ENCODE assay signal across 33 cellular contexts in the genomic region with DNA sequence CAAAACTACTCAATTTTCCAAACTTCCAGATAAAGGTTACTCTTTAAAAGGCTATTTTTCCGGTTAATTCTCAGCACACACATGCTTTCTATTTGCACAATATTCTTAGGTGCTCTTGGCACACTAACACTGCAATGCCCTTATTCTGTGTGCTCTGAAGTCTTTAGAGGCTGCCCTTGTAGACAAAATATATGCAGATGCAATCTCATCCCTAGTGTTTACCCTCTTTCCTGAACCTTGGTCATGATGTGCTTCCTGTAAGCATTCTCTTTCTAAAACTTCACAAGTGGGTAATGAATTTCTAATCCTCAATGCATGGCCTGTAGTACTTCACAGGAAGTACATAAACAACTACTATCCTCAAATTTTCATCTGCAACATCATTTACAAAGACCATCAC. TPM values are rescaled to one million over a fixed set of nuclear protein-coding genes. Genes with fewer than 3 reads are reported as not detected.
"Had no signal": no experiment of that assay in that cellular context is flagged by ENCODE, and none has a peak within 500 bp of the region (broad histone marks: within the 10 kb centered on the region; RNA-seq: fewer than 3 reads in every experiment).

No MANE protein-coding gene starts in this region.

- H3K4me1 ChIP-seq: psoas muscle, spleen, testis, tibial artery, transverse colon, upper lobe of left lung had no signal

- H3K36me3 Mint-ChIP-seq: stimulated activated memory B cell treated with anti-CD40 and anti-IgM and Interleukin-4, amounts not matched to agents 10 μg/mL and 1 μg/mL and 100 μg/mL, for 72 hours had no signal

- H3K9me3 ChIP-seq: neutrophil, pancreas, psoas muscle, testis, vagina had no signal

- H3K27ac ChIP-seq: neutrophil, pancreas, psoas muscle, skin epidermis, spleen, suprapubic skin, testis, tibial artery, transverse colon, upper lobe of left lung, vagina had no signal

- H3K27ac Mint-ChIP-seq: naive thymus-derived CD8-positive, alpha-beta T cell; natural killer cell treated with Interleukin-12 subunit alpha and Interleukin-12 subunit beta and Interleukin-15 and Interleukin-18, amount 100 ng/mL, for 72 hours; nephron progenitor cell; progenitor cell of endocrine pancreas; stimulated activated memory B cell treated with anti-CD40 and anti-IgM and Interleukin-4, amounts not matched to agents 10 μg/mL and 1 μg/mL and 100 μg/mL, for 72 hours had no signal

- H3K27me3 Mint-ChIP-seq: progenitor cell of endocrine pancreas; stimulated activated naive CD8-positive, alpha-beta T cell treated with anti-CD3 and anti-CD28 coated beads, Interleukin-15, amount 100 ng/mL, for 72 hours had no signal

- H3K4me3 ChIP-seq: pancreas, psoas muscle, skin epidermis, smooth muscle cell, spleen, suprapubic skin, testis, tibial artery, transverse colon, upper lobe of left lung, vagina had no signal

- H3K27me3 ChIP-seq: pancreas, suprapubic skin, testis, transverse colon, upper lobe of left lung, vagina had no signal

- H3K4me3 Mint-ChIP-seq: naive thymus-derived CD8-positive, alpha-beta T cell; natural killer cell treated with Interleukin-12 subunit alpha and Interleukin-12 subunit beta and Interleukin-15 and Interleukin-18, amount 100 ng/mL, for 72 hours; nephron progenitor cell; neural crest cell; stimulated activated memory B cell treated with anti-CD40 and anti-IgM and Interleukin-4, amounts not matched to agents 10 μg/mL and 1 μg/mL and 100 μg/mL, for 72 hours; stimulated activated naive CD8-positive, alpha-beta T cell treated with anti-CD3 and anti-CD28 coated beads, Interleukin-15, amount 100 ng/mL, for 72 hours had no signal

- DNase-seq: naive thymus-derived CD8-positive, alpha-beta T cell; nephron progenitor cell; nucleus accumbens; pancreas; posterior cingulate gyrus; psoas muscle; right cardiac atrium; spleen; stimulated activated CD4-positive, alpha-beta T cell treated with anti-CD3 and anti-CD28 coated beads, Interleukin-12 subunit alpha, Interleukin-12 subunit beta, amount 100 ng/mL, for 4 hours; stimulated activated CD4-positive, alpha-beta T cell treated with anti-CD3 and anti-CD28 coated beads, Interleukin-1b, Interleukin-23, amount 100 ng/mL, for 48 hours; stimulated activated CD4-positive, alpha-beta T cell treated with anti-CD3 and anti-CD28 coated beads, Interleukin-4, amount 100 ng/mL, for 1 hour; stimulated activated CD4-positive, alpha-beta T cell treated with anti-CD3 and anti-CD28 coated beads, Interleukin-4, amount 100 ng/mL, for 4 hours; stimulated activated CD8-positive, alpha-beta memory T cell treated with anti-CD3 and anti-CD28 coated beads, Interleukin-4, amount 100 ng/mL, for 48 hours; stimulated activated naive CD4-positive, alpha-beta T cell; stimulated activated naive CD8-positive, alpha-beta T cell treated with anti-CD3 and anti-CD28 coated beads, Interleukin-15, amount 100 ng/mL, for 72 hours; stimulated activated naive CD8-positive, alpha-beta T cell treated with anti-CD3 and anti-CD28 coated beads, Interleukin-15, Interleukin-2, amounts not matched to agents 100 U/mL and 50 U/mL, for 24 hours; substantia nigra; testis; tibial artery; transverse colon; upper lobe of left lung had no signal

- H3K36me3 ChIP-seq: neutrophil, pancreas, spleen, suprapubic skin, tibial artery, transverse colon, upper lobe of left lung, vagina had no signal

- H3K4me1 Mint-ChIP-seq: nephron progenitor cell; stimulated activated memory B cell treated with anti-CD40 and anti-IgM and Interleukin-4, amounts not matched to agents 10 μg/mL and 1 μg/mL and 100 μg/mL, for 72 hours; stimulated activated naive CD8-positive, alpha-beta T cell treated with anti-CD3 and anti-CD28 coated beads, Interleukin-15, amount 100 ng/mL, for 72 hours had no signal

- H3K4me2 ChIP-seq: smooth muscle cell had no signal

RNA-seq across cellular contexts. Expression of a gene that starts 41.1 kb away (rescaled TPM):
- total RNA-seq: naive thymus-derived CD8-positive, alpha-beta T cell; natural killer cell treated with Interleukin-12 subunit alpha and Interleukin-12 subunit beta and Interleukin-15 and Interleukin-18, amount 100 ng/mL, for 72 hours; osteocyte; psoas muscle; renal cortical epithelial cell; sciatic nerve; suprapubic skin; upper lobe of left lung; vagina had no signal
- polyA plus RNA-seq: naive thymus-derived CD8-positive, alpha-beta T cell; right cardiac atrium had no signal
